ENCODE assay signal across 26 cellular contexts in genomic region chr20:3452127-3452526, GRCh38.
"Had no signal": no experiment of that assay in that cellular context is flagged by ENCODE, and none has a peak within 500 bp of the region (broad histone marks: within the 10 kb centered on the region; RNA-seq: fewer than 3 reads in every experiment).

No MANE protein-coding gene starts in this region.

- H3K36me3 Mint-ChIP-seq: mesothelial cell of epicardium; naive B cell; natural killer cell treated with Interleukin-12 subunit alpha and Interleukin-12 subunit beta and Interleukin-15 and Interleukin-18, amount 100 ng/mL, for 72 hours; stimulated activated naive B cell treated with anti-CD40 and anti-IgM and Interleukin-4, amounts not matched to agents 10 μg/mL and 1 μg/mL and 100 μg/mL, for 72 hours had no signal

- H2AFZ ChIP-seq: hepatocyte, parathyroid adenoma had no signal

- H3K27ac ChIP-seq: heart right ventricle, hepatocyte, left ventricle myocardium inferior, neutrophil, parathyroid adenoma, psoas muscle, right atrium auricular region, right lobe of liver, suprapubic skin, thoracic aorta, tibial artery, upper lobe of right lung had no signal

- H3K36me3 ChIP-seq: heart right ventricle, left ventricle myocardium inferior, neutrophil, right atrium auricular region, right lobe of liver, suprapubic skin, thoracic aorta, tibial artery, upper lobe of right lung had no signal

- H3K9me3 Mint-ChIP-seq: mesothelial cell of epicardium; naive B cell; natural killer cell treated with Interleukin-12 subunit alpha and Interleukin-12 subunit beta and Interleukin-15 and Interleukin-18, amount 100 ng/mL, for 72 hours; neural crest cell; stimulated activated naive B cell treated with anti-CD40 and anti-IgM and Interleukin-4, amounts not matched to agents 10 μg/mL and 1 μg/mL and 100 μg/mL, for 72 hours; stimulated activated naive CD8-positive, alpha-beta T cell treated with anti-CD3 and anti-CD28 coated beads, Interleukin-15, Interleukin-2, amounts not matched to agents 100 ng/mL and 50 ng/mL, for 24 hours had no signal

- H3K4me1 Mint-ChIP-seq: naive B cell had no signal

- H3K9ac ChIP-seq: parathyroid adenoma had no signal

- H3K4me2 ChIP-seq: hepatocyte, smooth muscle cell had no signal

- H3K79me2 ChIP-seq: hepatocyte, parathyroid adenoma had no signal

- DNase-seq: heart right ventricle; islet precursor cell; left ventricle myocardium inferior; mesendoderm; naive B cell; occipital lobe; psoas muscle; right lobe of liver; stimulated activated CD4-positive, alpha-beta T cell treated with anti-CD3 and anti-CD28 coated beads, Interleukin-2, amount 100 ng/mL, for 24 hours; stimulated activated CD4-positive, alpha-beta T cell treated with anti-CD3 and anti-CD28 coated beads, Interleukin-4, amount 100 ng/mL, for 1 hour; stimulated activated naive B cell treated with anti-CD40 and anti-IgM and Interleukin-4, amounts not matched to agents 10 μg/mL and 1 μg/mL and 100 μg/mL, for 72 hours; tibial artery; upper lobe of right lung had no signal

- H3K4me3 ChIP-seq: heart right ventricle, hepatocyte, left ventricle myocardium inferior, lung, psoas muscle, right atrium auricular region, right lobe of liver, smooth muscle cell, suprapubic skin, thoracic aorta, tibial artery, upper lobe of right lung had no signal

- ATAC-seq: heart right ventricle; natural killer cell treated with Interleukin-12 subunit alpha and Interleukin-12 subunit beta and Interleukin-15 and Interleukin-18, amount 100 ng/mL, for 72 hours; psoas muscle; right lobe of liver; upper lobe of right lung had no signal

- H3K4me1 ChIP-seq: heart right ventricle, left ventricle myocardium inferior, parathyroid adenoma, psoas muscle, right atrium auricular region, right lobe of liver, suprapubic skin, tibial artery, upper lobe of right lung had no signal

- H3K9me3 ChIP-seq: heart right ventricle, left ventricle myocardium inferior, neutrophil, psoas muscle, right atrium auricular region, right lobe of liver, suprapubic skin, thoracic aorta, tibial artery, upper lobe of right lung had no signal

- H3K4me3 Mint-ChIP-seq: mesothelial cell of epicardium; naive B cell; natural killer cell treated with Interleukin-12 subunit alpha and Interleukin-12 subunit beta and Interleukin-15 and Interleukin-18, amount 100 ng/mL, for 72 hours; neural crest cell; stimulated activated naive B cell treated with anti-CD40 and anti-IgM and Interleukin-4, amounts not matched to agents 10 μg/mL and 1 μg/mL and 100 μg/mL, for 72 hours; stimulated activated naive CD8-positive, alpha-beta T cell treated with anti-CD3 and anti-CD28 coated beads, Interleukin-15, Interleukin-2, amounts not matched to agents 100 ng/mL and 50 ng/mL, for 24 hours had no signal

- H3K27ac Mint-ChIP-seq: mesothelial cell of epicardium; natural killer cell treated with Interleukin-12 subunit alpha and Interleukin-12 subunit beta and Interleukin-15 and Interleukin-18, amount 100 ng/mL, for 72 hours; stimulated activated naive B cell treated with anti-CD40 and anti-IgM and Interleukin-4, amounts not matched to agents 10 μg/mL and 1 μg/mL and 100 μg/mL, for 72 hours; stimulated activated naive CD8-positive, alpha-beta T cell treated with anti-CD3 and anti-CD28 coated beads, Interleukin-15, Interleukin-2, amounts not matched to agents 100 ng/mL and 50 ng/mL, for 24 hours had no signal

- FAIRE-seq: urothelium cell line had no signal

- H3K27me3 ChIP-seq: neutrophil, right atrium auricular region, right lobe of liver, suprapubic skin, tibial artery, upper lobe of right lung had no signal
